In genomic region chr13:101144808-101145419, GRCh38 we compare ENCODE assay signal across 1 cellular context.
TF ChIP-seq lines count a peak whose summit lies in the region.

No MANE protein-coding gene starts in this region.

TF ChIP-seq in SK-N-SH treated with all-trans-retinoic acid at 6 μM for 48 hours, 23 proteins besides CTCF, POLR2A, EP300 and RAD21 (continued from another document):
- TF ChIP-seq TSHZ2 (CRISPR knock-in tag; IDR thresholded peaks at IDR 0.05) (no peak), PPARA (CRISPR knock-in tag; IDR thresholded peaks at IDR 0.05; ENCODE audit: borderline replicate concordance) (no peak)
